In genomic region chr14:21356511-21356910, GRCh38 we compare ENCODE assay signal across 25 cellular contexts.
"Had no signal": no experiment of that assay in that cellular context is flagged by ENCODE, and none has a peak within 500 bp of the region (broad histone marks: within the 10 kb centered on the region; RNA-seq: fewer than 3 reads in every experiment).

No MANE protein-coding gene starts in this region.

- H3K4me1 Mint-ChIP-seq: activated CD4-positive, alpha-beta memory T cell treated with anti-CD3 and anti-CD28 coated beads, Interleukin-2, amount 10 ng/mL, durations not matched to agents 7 days and 5 days; brain had no signal

- H3K27ac ChIP-seq: ascending aorta, breast epithelium, cardiac muscle cell, colonic mucosa had no signal

- ATAC-seq: activated T-helper 17 cell treated with anti-CD3 and anti-CD28 coated beads, Interleukin-2, amount 50 U/mL, for 72 hours; esophagus mucosa had no signal

- H3K4me1 ChIP-seq: ascending aorta, breast epithelium, colonic mucosa had no signal

- H3K9me3 Mint-ChIP-seq: activated CD4-positive, alpha-beta memory T cell treated with anti-CD3 and anti-CD28 coated beads, Interleukin-2, amount 10 ng/mL, durations not matched to agents 7 days and 5 days; activated CD4-positive, alpha-beta T cell treated with anti-CD3 and anti-CD28 coated beads, Interleukin-2, amount 10 ng/mL, durations not matched to agents 7 days and 5 days; activated T-helper 17 cell treated with anti-CD3 and anti-CD28 coated beads, Interleukin-2, amount 50 U/mL, for 72 hours had no signal

- H3K27me3 ChIP-seq: ascending aorta, breast epithelium, cardiac muscle cell, colonic mucosa had no signal

- H3K4me3 Mint-ChIP-seq: activated CD4-positive, alpha-beta memory T cell treated with anti-CD3 and anti-CD28 coated beads, Interleukin-2, amount 10 ng/mL, durations not matched to agents 7 days and 5 days; activated CD4-positive, alpha-beta T cell treated with anti-CD3 and anti-CD28 coated beads, Interleukin-2, amount 10 ng/mL, durations not matched to agents 7 days and 5 days; activated naive CD8-positive, alpha-beta T cell; activated T-helper 17 cell treated with anti-CD3 and anti-CD28 coated beads, Interleukin-2, amount 50 U/mL, for 72 hours; brain had no signal

- H3K9me3 ChIP-seq: ascending aorta, breast epithelium, colonic mucosa had no signal

- H3K4me3 ChIP-seq: ascending aorta, breast epithelium, cardiac muscle cell, colonic mucosa had no signal

- H3K27ac Mint-ChIP-seq: activated CD4-positive, alpha-beta memory T cell treated with anti-CD3 and anti-CD28 coated beads, Interleukin-2, amount 10 ng/mL, durations not matched to agents 7 days and 5 days; activated CD4-positive, alpha-beta T cell treated with anti-CD3 and anti-CD28 coated beads, Interleukin-2, amount 10 ng/mL, durations not matched to agents 7 days and 5 days; activated naive CD8-positive, alpha-beta T cell; brain had no signal

- FAIRE-seq: frontal cortex had no signal

- H3K27me3 Mint-ChIP-seq: activated CD4-positive, alpha-beta memory T cell treated with anti-CD3 and anti-CD28 coated beads, Interleukin-2, amount 10 ng/mL, durations not matched to agents 7 days and 5 days; activated CD4-positive, alpha-beta T cell treated with anti-CD3 and anti-CD28 coated beads, Interleukin-2, amount 10 ng/mL, durations not matched to agents 7 days and 5 days; activated naive CD8-positive, alpha-beta T cell; activated T-helper 17 cell treated with anti-CD3 and anti-CD28 coated beads, Interleukin-2, amount 50 U/mL, for 72 hours; brain had no signal

- DNase-seq: activated CD4-positive, alpha-beta memory T cell treated with anti-CD3 and anti-CD28 coated beads, Interleukin-2, amount 10 ng/mL, durations not matched to agents 7 days and 5 days; activated CD4-positive, alpha-beta T cell treated with anti-CD3 and anti-CD28 coated beads, Interleukin-2, amount 10 ng/mL, durations not matched to agents 7 days and 5 days; activated CD4-positive, alpha-beta T cell treated with anti-CD3 and anti-CD28 coated beads, Interleukin-2, amount 50 U/mL, for 4 hours; activated CD8-positive, alpha-beta memory T cell treated with anti-CD3 and anti-CD28 coated beads, Interleukin-2, amount 50 U/mL, for 48 hours; activated effector memory CD4-positive, alpha-beta T cell treated with Interleukin-2 at 50 U/mL for 16 hours; activated gamma-delta T cell treated with Interleukin-2 at 50 U/mL for 16 hours; activated naive CD4-positive, alpha-beta T cell treated with anti-CD3 and anti-CD28 coated beads, Interleukin-2, amount 50 U/mL, for 16 hours; activated naive CD4-positive, alpha-beta T cell treated with Interleukin-2 at 50 U/mL for 16 hours; activated T-cell treated with anti-CD3 and anti-CD28 coated beads for 4 hours; central memory CD4-positive, alpha-beta T cell; cerebellar nuclear complex; colonic mucosa; effector CD8-positive, alpha-beta T cell; foreskin fibroblast; head of caudate nucleus; T-helper 1 cell; T-helper 2 cell had no signal
